In the genomic region with DNA sequence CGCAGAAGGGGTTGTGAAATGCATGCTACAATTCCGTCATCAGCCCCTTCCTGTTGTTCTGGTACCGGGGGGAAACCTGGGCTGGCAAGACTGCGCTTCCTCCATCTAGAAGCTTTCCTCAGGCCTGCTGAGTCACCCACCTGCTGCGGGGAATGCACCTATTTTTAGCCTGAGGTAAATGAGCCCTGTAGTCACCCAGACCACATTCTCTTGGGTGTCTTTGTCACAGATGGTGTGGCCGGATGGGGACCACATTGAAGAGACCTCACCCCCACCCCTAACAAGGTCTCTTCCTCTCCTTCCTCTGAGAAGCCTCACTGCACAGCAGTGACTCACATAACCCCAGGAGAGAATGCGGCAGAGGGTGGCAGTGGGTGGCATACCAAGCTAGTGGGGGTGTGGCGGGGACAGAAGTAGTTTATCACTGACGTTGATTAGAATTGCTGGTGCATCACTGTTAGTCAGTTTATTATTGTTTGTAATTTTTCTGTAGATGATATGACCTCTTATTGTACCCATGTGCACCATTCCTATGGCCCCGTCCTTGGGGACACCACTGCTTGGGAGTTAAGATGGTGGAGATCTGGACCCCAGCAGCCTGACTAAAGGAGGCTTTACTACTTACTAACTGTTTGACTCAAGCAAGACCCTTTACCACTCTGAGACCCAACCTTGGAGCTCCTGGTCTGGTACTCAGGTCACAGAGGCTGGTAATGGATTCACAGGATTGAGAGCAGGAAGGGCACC, we compare ENCODE assay signal across 9 cellular contexts.
DNase-seq lines count a peak whose midpoint lies in the region; ATAC-seq and TF ChIP-seq lines count a peak whose summit lies in the region.
"Had no signal": no experiment of that assay in that cellular context is flagged by ENCODE, and none has a peak within 500 bp of the region (broad histone marks: within the 10 kb centered on the region; RNA-seq: fewer than 3 reads in every experiment).

No MANE protein-coding gene starts in this region.

- no peaks in the 10 kb centered on the region for H3K27me3 Mint-ChIP-seq in Calu3 (ENCODE audit: unreplicated experiment)
- no peaks in the 10 kb centered on the region for H3K27me3 Mint-ChIP-seq in activated CD4-positive, alpha-beta T cell treated with anti-CD3 and anti-CD28 coated beads, Interleukin-2, amount 10 ng/mL, durations not matched to agents 24 days and 14 days

- peak overlapping the region; percentile 36 for H3K4me3 Mint-ChIP-seq in Calu3 (ENCODE audit: low read depth, unreplicated experiment)
- H3K4me3 Mint-ChIP-seq in activated CD4-positive, alpha-beta T cell treated with anti-CD3 and anti-CD28 coated beads, Interleukin-2, amount 10 ng/mL, durations not matched to agents 24 days and 14 days, result peak overlapping the region; percentile 39
- H3K4me3 Mint-ChIP-seq: nephron had no signal

- peak; percentile 80 for ATAC-seq in GM21423 (IDR thresholded peaks at IDR 0.05; ENCODE audit: unreplicated experiment)

- H3K27ac Mint-ChIP-seq in Calu3 (ENCODE audit: unreplicated experiment), result peak overlapping the region; percentile 96
- H3K27ac Mint-ChIP-seq in activated CD4-positive, alpha-beta T cell treated with anti-CD3 and anti-CD28 coated beads, Interleukin-2, amount 10 ng/mL, durations not matched to agents 24 days and 14 days, result peak overlapping the region; percentile 94
- H3K27ac Mint-ChIP-seq: nephron had no signal

- H3K36me3 Mint-ChIP-seq in Calu3 (ENCODE audit: insufficient read depth, unreplicated experiment), result peaks cover 23% of the 10 kb centered on the region
- peaks cover 3% of the 10 kb centered on the region for H3K36me3 Mint-ChIP-seq in activated CD4-positive, alpha-beta T cell treated with anti-CD3 and anti-CD28 coated beads, Interleukin-2, amount 10 ng/mL, durations not matched to agents 24 days and 14 days (ENCODE audit: low read depth)

- peaks cover 16% of the 10 kb centered on the region for H3K4me1 ChIP-seq in effector memory CD4-positive, alpha-beta T cell (ENCODE audit: control insufficient read depth, insufficient read depth, low read length, poor library complexity, severe bottlenecking)

- H3K4me3 ChIP-seq in effector memory CD4-positive, alpha-beta T cell (ENCODE audit: insufficient read depth, low read depth, low read length, poor library complexity, severe bottlenecking), result no peak overlapping the region

- peaks cover 67% of the 10 kb centered on the region for H3K4me1 Mint-ChIP-seq in Calu3 (ENCODE audit: low read depth, unreplicated experiment)
- peaks cover 62% of the 10 kb centered on the region for H3K4me1 Mint-ChIP-seq in activated CD4-positive, alpha-beta T cell treated with anti-CD3 and anti-CD28 coated beads, Interleukin-2, amount 10 ng/mL, durations not matched to agents 24 days and 14 days

- H3K27ac ChIP-seq in effector memory CD4-positive, alpha-beta T cell (ENCODE audit: insufficient read depth, low read length, poor library complexity, severe bottlenecking), result peak overlapping the region; percentile 60

- H3K27me3 ChIP-seq in effector memory CD4-positive, alpha-beta T cell (replicated peaks; ENCODE audit: control insufficient read depth, insufficient read depth, low read length, poor library complexity, severe bottlenecking), result no peaks in the 10 kb centered on the region

- no peaks in the 10 kb centered on the region for H3K36me3 ChIP-seq in effector memory CD4-positive, alpha-beta T cell (ENCODE audit: control insufficient read depth, insufficient read depth, low read length)

- BruUV-seq in Calu3 (replicated peaks; lab: Mats Ljungman, UMichigan), result no TSS peak

- DNase-seq in Calu3 (peak; percentile 84), HT-29 (ENCODE audit: low spot score) (peak; percentile 68), NCI-H524 (lab: John Stamatoyannopoulos, UW) (no peak), cerebellar nuclear complex (lab: John Stamatoyannopoulos, UW) (no peak)
- peak; percentile 95 for DNase-seq in activated CD4-positive, alpha-beta T cell treated with anti-CD3 and anti-CD28 coated beads, Interleukin-2, amount 10 ng/mL, durations not matched to agents 24 days and 14 days
- DNase-seq in effector memory CD4-positive, alpha-beta T cell, result peak; percentile 81 to 91 (median 89)
- DNase-seq in stimulated activated CD4-positive, alpha-beta T cell treated with anti-CD3 and anti-CD28 coated beads, Interleukin-1b, Interleukin-23, amount 100 ng/mL, for 48 hours, result peak; percentile 94

- H3K9me3 Mint-ChIP-seq in Calu3 (ENCODE audit: low read depth, unreplicated experiment), result no peaks in the 10 kb centered on the region
- no peaks in the 10 kb centered on the region for H3K9me3 Mint-ChIP-seq in activated CD4-positive, alpha-beta T cell treated with anti-CD3 and anti-CD28 coated beads, Interleukin-2, amount 10 ng/mL, durations not matched to agents 24 days and 14 days
- H3K9me3 Mint-ChIP-seq: nephron had no signal

- no peaks in the 10 kb centered on the region for H3K9me3 ChIP-seq in effector memory CD4-positive, alpha-beta T cell (ENCODE audit: control insufficient read depth, low read length)

- TF ChIP-seq CTCF in Calu3 (IDR thresholded peaks at IDR 0.05; ENCODE audit: unreplicated experiment), result no peak

- intact Hi-C loops in Calu3 (cut with micrococcal nuclease; ENCODE audit: unreplicated experiment), result loop anchor here (5.0 kb wide), 3 partner anchors 57 to 102 kb away; no protein-coding TSS in a partner anchor
- intact Hi-C loops in activated CD4-positive, alpha-beta T cell treated with anti-CD3 and anti-CD28 coated beads, Interleukin-2, amount 10 ng/mL, durations not matched to agents 24 days and 14 days (cut with micrococcal nuclease), result loop anchor here (1.0 to 5.0 kb wide), 9 partner anchors 12 to 202 kb away; a partner anchor contains a TSS

- CTCF ChIA-PET in Calu3 (lab: Charles Lee), result interaction anchor here (0.8 to 1.8 kb wide), 5 partner anchors 12 to 88 kb away, joined by 3 to 10 read pairs (median 4); no protein-coding TSS in a partner anchor

Comparison
In these comparisons a context has a peak if more than half of its experiments do, and no peak if none do; other contexts are left out.
1. DNase-seq: peak in Calu3 (single experiment), HT-29 (single experiment), activated CD4-positive, alpha-beta T cell treated with anti-CD3 and anti-CD28 coated beads, Interleukin-2, amount 10 ng/mL, durations not matched to agents 24 days and 14 days (single experiment), effector memory CD4-positive, alpha-beta T cell (3 of 3) and stimulated activated CD4-positive, alpha-beta T cell treated with anti-CD3 and anti-CD28 coated beads, Interleukin-1b, Interleukin-23, amount 100 ng/mL, for 48 hours (single experiment); none in NCI-H524 (0 of 2) and cerebellar nuclear complex (0 of 2).